In genomic region chr4:136078971-136079370, GRCh38 we compare ENCODE assay signal across 22 cellular contexts.
DNase-seq lines count a peak whose midpoint lies in the region; TF ChIP-seq lines count a peak whose summit lies in the region.
"Had no signal": no experiment of that assay in that cellular context is flagged by ENCODE, and none has a peak within 500 bp of the region (broad histone marks: within the 10 kb centered on the region; RNA-seq: fewer than 3 reads in every experiment).

No MANE protein-coding gene starts in this region.

- H3K4me3 ChIP-seq in adipocyte (ENCODE audit: low read length) = no peak overlapping the region
- H3K4me3 ChIP-seq in fibroblast of pulmonary artery (replicated peaks; ENCODE audit: low read depth, low read length) = no peak overlapping the region
- H3K4me3 ChIP-seq in vagina = no peak overlapping the region
- H3K4me3 ChIP-seq: BLaER1 treated with 17β-estradiol and CSF1 and Interleukin-3, amounts not matched to agents 10 nM and 100 nM; esophagus squamous epithelium; prostate gland; spleen had no signal

- H3K27me3 ChIP-seq in adipocyte (replicated peaks; ENCODE audit: control insufficient read depth, insufficient read depth, low read length) = no peaks in the 10 kb centered on the region
- no peaks in the 10 kb centered on the region for H3K27me3 ChIP-seq in vagina
- H3K27me3 ChIP-seq: BLaER1 treated with 17β-estradiol and CSF1 and Interleukin-3, amounts not matched to agents 10 nM and 100 nM; esophagus squamous epithelium; spleen had no signal

- TF ChIP-seq POLR2A in vagina (IDR thresholded peaks at IDR 0.05) = no peak

- intact Hi-C loops in vagina (cut with DNase I) = no loop called here

- DNase-seq in EL (peak; percentile 2), MV-4-11 (lab: John Stamatoyannopoulos, UW) (peak; percentile 46), adipocyte (ENCODE audit: low read depth) (peak; percentile 50), fibroblast of pulmonary artery (ENCODE audit: low read depth) (peak; percentile 42), vagina (ENCODE audit: extremely low spot score in 2 of 2) (no peak), iPS-NIHi11 (ENCODE audit: low spot score) (no peak), NCI-H1930 (lab: John Stamatoyannopoulos, UW) (no peak), putamen (ENCODE audit: low spot score) (no peak)
- DNase-seq: activated CD4-positive, alpha-beta T cell treated with anti-CD3 and anti-CD28 coated beads for 1 hour; activated naive CD8-positive, alpha-beta T cell treated with anti-CD3 and anti-CD28 coated beads for 36 hours; caudate nucleus; esophagus squamous epithelium; hippocampal formation; kidney; mesendoderm; NCI-H524; nephron progenitor cell; SIG-M5; spleen; T-helper 2 cell had no signal

- TF ChIP-seq CTCF in fibroblast of pulmonary artery (IDR thresholded peaks at IDR 0.05; ENCODE audit: low read length, missing control alignments) (no peak), vagina (IDR thresholded peaks at IDR 0.05) (no peak)

- no peak overlapping the region for H3K27ac ChIP-seq in vagina
- H3K27ac ChIP-seq: esophagus squamous epithelium, prostate gland, spleen had no signal

- H3K36me3 ChIP-seq in adipocyte (ENCODE audit: control insufficient read depth, insufficient read depth, low read length, severe bottlenecking) = no peaks in the 10 kb centered on the region
- no peaks in the 10 kb centered on the region for H3K36me3 ChIP-seq in vagina
- H3K36me3 ChIP-seq: BLaER1 treated with 17β-estradiol and CSF1 and Interleukin-3, amounts not matched to agents 10 nM and 100 nM; esophagus squamous epithelium; prostate gland; spleen had no signal

- H3K9me3 ChIP-seq in adipocyte (ENCODE audit: control insufficient read depth, low read length) = no peaks in the 10 kb centered on the region
- H3K9me3 ChIP-seq in vagina = no peaks in the 10 kb centered on the region
- H3K9me3 ChIP-seq: esophagus squamous epithelium, prostate gland, spleen had no signal

- no peak overlapping the region for H3K9ac ChIP-seq in adipocyte (ENCODE audit: low read length)
- H3K9ac ChIP-seq: BLaER1 treated with 17β-estradiol and CSF1 and Interleukin-3, amounts not matched to agents 10 nM and 100 nM had no signal

- no peaks in the 10 kb centered on the region for H3K4me1 ChIP-seq in adipocyte (ENCODE audit: control insufficient read depth, insufficient read depth, low read length)
- H3K4me1 ChIP-seq in vagina = no peaks in the 10 kb centered on the region
- H3K4me1 ChIP-seq: esophagus squamous epithelium, prostate gland, spleen had no signal

Comparison
In these comparisons a context has a peak if more than half of its experiments do, and no peak if none do; other contexts are left out.
1. DNase-seq: peak in EL (single experiment), MV-4-11 (single experiment), adipocyte (single experiment) and fibroblast of pulmonary artery (single experiment); none in vagina (0 of 2), iPS-NIHi11 (single experiment), NCI-H1930 (0 of 2) and putamen (single experiment).